18 cellular contexts compared by ENCODE assay signal in genomic region chr2:240687741-240688562, GRCh38. TPM values are rescaled to one million over a fixed set of nuclear protein-coding genes. Genes with fewer than 3 reads are reported as not detected.
"Had no signal": no experiment of that assay in that cellular context is flagged by ENCODE, and none has a peak within 500 bp of the region (broad histone marks: within the 10 kb centered on the region; RNA-seq: fewer than 3 reads in every experiment).

No MANE protein-coding gene starts in this region.

- H2AFZ ChIP-seq: parathyroid adenoma had no signal

- H3K4me1 Mint-ChIP-seq: activated CD4-positive, alpha-beta T cell treated with anti-CD3 and anti-CD28 coated beads for 36 hours had no signal

- H3K9ac ChIP-seq: parathyroid adenoma had no signal

- H3K27me3 ChIP-seq: gastrocnemius medialis, uterus had no signal

- H3K4me3 Mint-ChIP-seq: activated CD4-positive, alpha-beta T cell treated with anti-CD3 and anti-CD28 coated beads for 36 hours; nephron progenitor cell had no signal

- H3K36me3 Mint-ChIP-seq: activated naive CD4-positive, alpha-beta T cell treated with anti-CD3 and anti-CD28 coated beads, Interleukin-2, amount 50 U/mL, for 72 hours had no signal

- H3K27ac Mint-ChIP-seq: activated CD4-positive, alpha-beta T cell treated with anti-CD3 and anti-CD28 coated beads for 36 hours; activated naive CD4-positive, alpha-beta T cell treated with anti-CD3 and anti-CD28 coated beads, Interleukin-2, amount 50 U/mL, for 72 hours; nephron progenitor cell had no signal

- H3K36me3 ChIP-seq: breast epithelium, gastrocnemius medialis, heart right ventricle, left ventricle myocardium inferior, uterus, WERI-Rb-1 had no signal

- H3K79me2 ChIP-seq: parathyroid adenoma had no signal

- H3K4me3 ChIP-seq: breast epithelium, gastrocnemius medialis, heart right ventricle, left ventricle myocardium inferior, uterus had no signal

- FAIRE-seq: islet of Langerhans, small intestine had no signal

- H3K27ac ChIP-seq: breast epithelium, gastrocnemius medialis, heart right ventricle, left ventricle myocardium inferior, parathyroid adenoma, uterus, WERI-Rb-1 had no signal

- H3K9me3 Mint-ChIP-seq: activated naive CD4-positive, alpha-beta T cell treated with anti-CD3 and anti-CD28 coated beads, Interleukin-2, amount 50 U/mL, for 72 hours; nephron progenitor cell had no signal

- H3K27me3 Mint-ChIP-seq: activated CD4-positive, alpha-beta T cell treated with anti-CD3 and anti-CD28 coated beads for 36 hours had no signal

- ATAC-seq: activated CD4-positive, alpha-beta T cell treated with anti-CD3 and anti-CD28 coated beads for 36 hours; activated naive CD4-positive, alpha-beta T cell treated with anti-CD3 and anti-CD28 coated beads, Interleukin-2, amount 50 U/mL, for 72 hours; gastrocnemius medialis had no signal

- DNase-seq: activated CD4-positive, alpha-beta T cell treated with anti-CD3 and anti-CD28 coated beads for 36 hours; anterior cingulate cortex; effector CD4-positive, alpha-beta T cell; gastrocnemius medialis; heart right ventricle; left ventricle myocardium inferior; mesenchymal stem cell; small intestine; T1000; uterus; WERI-Rb-1 had no signal

- H3K9me3 ChIP-seq: breast epithelium, gastrocnemius medialis, heart right ventricle, left ventricle myocardium inferior, uterus had no signal

- H3K4me1 ChIP-seq: breast epithelium, gastrocnemius medialis, heart right ventricle, left ventricle myocardium inferior, uterus had no signal

RNA-seq across cellular contexts. Expression of gene AQP12A, which starts 3.7 kb away (rescaled TPM):
- total RNA-seq: activated CD4-positive, alpha-beta T cell treated with anti-CD3 and anti-CD28 coated beads for 36 hours; activated CD8-positive, alpha-beta memory T cell treated with anti-CD3 and anti-CD28 coated beads for 36 hours; activated naive CD4-positive, alpha-beta T cell treated with anti-CD3 and anti-CD28 coated beads, Interleukin-2, amount 50 U/mL, for 72 hours; breast epithelium; fibroblast of lung; gastrocnemius medialis; heart right ventricle; left ventricle myocardium inferior; uterus had no signal
- polyA plus RNA-seq: fibroblast of lung, heart right ventricle had no signal

RNA-seq across cellular contexts. Expression of gene AQP12B, which starts 5.3 kb away (rescaled TPM):
- total RNA-seq: activated CD4-positive, alpha-beta T cell treated with anti-CD3 and anti-CD28 coated beads for 36 hours; activated CD8-positive, alpha-beta memory T cell treated with anti-CD3 and anti-CD28 coated beads for 36 hours; activated naive CD4-positive, alpha-beta T cell treated with anti-CD3 and anti-CD28 coated beads, Interleukin-2, amount 50 U/mL, for 72 hours; breast epithelium; fibroblast of lung; gastrocnemius medialis; heart right ventricle; left ventricle myocardium inferior; uterus had no signal
- polyA plus RNA-seq: fibroblast of lung had no signal
